Comparison of ENCODE assay signal across 15 cellular contexts in the genomic region with DNA sequence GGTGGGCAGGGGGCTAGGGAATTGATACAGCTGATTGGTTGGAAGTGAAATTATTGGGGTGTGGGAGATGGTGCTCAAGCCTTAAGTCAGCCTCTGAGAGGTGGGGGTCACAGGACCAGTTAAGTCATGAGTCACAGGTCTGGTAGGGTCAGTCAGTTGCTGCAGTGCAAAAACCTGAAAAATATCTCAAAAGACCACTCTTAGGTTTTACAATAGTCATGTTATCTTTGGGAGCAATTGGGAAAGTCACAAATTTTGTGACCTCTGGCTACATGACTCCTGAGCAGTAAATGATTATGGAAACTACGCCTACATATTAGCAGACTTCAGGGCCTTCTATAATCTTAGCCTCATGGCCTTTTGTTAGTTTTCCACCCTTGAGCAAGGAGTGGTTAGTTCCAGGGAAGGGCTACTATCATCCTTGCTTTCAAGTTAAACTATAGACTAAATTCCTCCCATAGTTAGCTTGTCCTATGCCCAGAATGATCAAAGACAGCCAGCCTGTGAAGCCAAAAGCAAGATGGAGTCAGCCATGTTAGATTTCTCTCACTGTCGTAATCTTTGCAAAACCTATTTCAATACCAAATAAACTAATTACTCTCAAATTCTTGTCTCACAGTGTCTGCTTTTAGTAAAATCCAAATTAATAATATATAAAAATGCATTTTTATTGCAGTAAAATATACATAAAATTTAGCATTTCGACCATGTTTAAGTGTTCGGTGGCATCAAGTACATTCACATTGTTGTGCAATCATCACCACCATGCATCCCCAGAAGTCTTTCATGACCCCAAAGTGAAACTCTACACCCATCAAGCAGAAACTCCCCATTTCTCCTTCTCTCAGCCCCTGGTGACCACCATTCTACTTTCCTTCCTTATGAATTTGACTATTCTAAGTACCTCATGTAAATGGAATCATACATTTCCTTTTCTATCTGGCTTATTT.
DNase-seq lines count a peak whose midpoint lies in the region; ATAC-seq and TF ChIP-seq lines count a peak whose summit lies in the region.
"Had no signal": no experiment of that assay in that cellular context is flagged by ENCODE, and none has a peak within 500 bp of the region (broad histone marks: within the 10 kb centered on the region; RNA-seq: fewer than 3 reads in every experiment).

No MANE protein-coding gene starts in this region.

- peaks cover 3% of the 10 kb centered on the region for H3K27me3 Mint-ChIP-seq in activated CD8-positive, alpha-beta T cell treated with anti-CD3 and anti-CD28 coated beads, Interleukin-2, amount 10 ng/mL, durations not matched to agents 7 days and 5 days (ENCODE audit: low read depth)
- no peaks in the 10 kb centered on the region for H3K27me3 Mint-ChIP-seq in activated CD8-positive, alpha-beta T cell treated with anti-CD3 and anti-CD28 coated beads for 36 hours
- no peaks in the 10 kb centered on the region for H3K27me3 Mint-ChIP-seq in CD4-positive, alpha-beta T cell
- no peaks in the 10 kb centered on the region for H3K27me3 Mint-ChIP-seq in Caco-2 (ENCODE audit: insufficient read depth, unreplicated experiment)

- TF ChIP-seq RAD21 in IMR-90 (IDR thresholded peaks at IDR 0.05; ENCODE audit: low read length) = no peak

- H2AK9ac ChIP-seq in IMR-90 (replicated peaks; ENCODE audit: low read depth, low read length, poor library complexity) = no peak overlapping the region

- no peak overlapping the region for H2BK5ac ChIP-seq in IMR-90 (ENCODE audit: low read depth, low read length, poor library complexity, severe bottlenecking)

- peaks cover 40% of the 10 kb centered on the region for H3K4me1 Mint-ChIP-seq in activated CD8-positive, alpha-beta T cell treated with anti-CD3 and anti-CD28 coated beads, Interleukin-2, amount 10 ng/mL, durations not matched to agents 7 days and 5 days (ENCODE audit: low read depth)
- H3K4me1 Mint-ChIP-seq in activated CD8-positive, alpha-beta T cell treated with anti-CD3 and anti-CD28 coated beads for 36 hours (ENCODE audit: low read depth) = peaks cover 15% of the 10 kb centered on the region
- H3K4me1 Mint-ChIP-seq in CD4-positive, alpha-beta T cell (ENCODE audit: low read depth) = peaks cover 18% of the 10 kb centered on the region
- peaks cover 29% of the 10 kb centered on the region for H3K4me1 Mint-ChIP-seq in Caco-2 (ENCODE audit: low read depth, unreplicated experiment)

- H3K27ac Mint-ChIP-seq in activated CD8-positive, alpha-beta T cell treated with anti-CD3 and anti-CD28 coated beads, Interleukin-2, amount 10 ng/mL, durations not matched to agents 7 days and 5 days = peak overlapping the region; percentile 65
- no peak overlapping the region for H3K27ac Mint-ChIP-seq in activated CD8-positive, alpha-beta T cell treated with anti-CD3 and anti-CD28 coated beads for 36 hours
- no peak overlapping the region for H3K27ac Mint-ChIP-seq in CD4-positive, alpha-beta T cell
- peak overlapping the region; percentile 35 for H3K27ac Mint-ChIP-seq in Caco-2 (ENCODE audit: unreplicated experiment)
- H3K27ac Mint-ChIP-seq: H9 had no signal

- in situ Hi-C loops in IMR-90 (cut with MboI; ENCODE audit: low sequenced_read_pairs) = no loop called here

- BruUV-seq in Caco-2 (replicated peaks; lab: Mats Ljungman, UMichigan) (no TSS peak), IMR-90 (replicated peaks; lab: Mats Ljungman, UMichigan) (no TSS peak)

- H3K9me3 Mint-ChIP-seq in activated CD8-positive, alpha-beta T cell treated with anti-CD3 and anti-CD28 coated beads, Interleukin-2, amount 10 ng/mL, durations not matched to agents 7 days and 5 days (ENCODE audit: insufficient read depth) = peaks cover 12% of the 10 kb centered on the region
- H3K9me3 Mint-ChIP-seq in activated CD8-positive, alpha-beta T cell treated with anti-CD3 and anti-CD28 coated beads for 36 hours = no peaks in the 10 kb centered on the region
- no peaks in the 10 kb centered on the region for H3K9me3 Mint-ChIP-seq in CD4-positive, alpha-beta T cell
- H3K9me3 Mint-ChIP-seq in Caco-2 (ENCODE audit: unreplicated experiment) = no peaks in the 10 kb centered on the region
- H3K9me3 Mint-ChIP-seq: H9 had no signal

- no peak for TF ChIP-seq CTCF in activated CD8-positive, alpha-beta T cell treated with anti-CD3 and anti-CD28 coated beads for 36 hours (IDR thresholded peaks at IDR 0.05)
- no peak for TF ChIP-seq CTCF in CD4-positive, alpha-beta T cell (IDR thresholded peaks at IDR 0.05)
- TF ChIP-seq CTCF in Caco-2 (IDR thresholded peaks at IDR 0.05; ENCODE audit: insufficient read depth in 1 of 2, low read depth in 1 of 2, low read length in 1 of 2, severe bottlenecking in 1 of 2, unreplicated experiment in 1 of 2) (no peak), IMR-90 (conservative IDR thresholded peaks at IDR 0.05; ENCODE audit: low read depth, low read length) (no peak), left lung (IDR thresholded peaks at IDR 0.05) (no peak)

- no peaks in the 10 kb centered on the region for H4K20me1 ChIP-seq in IMR-90 (ENCODE audit: insufficient read depth, low read length)

- peaks cover 11% of the 10 kb centered on the region for H3K36me3 Mint-ChIP-seq in activated CD8-positive, alpha-beta T cell treated with anti-CD3 and anti-CD28 coated beads, Interleukin-2, amount 10 ng/mL, durations not matched to agents 7 days and 5 days (ENCODE audit: low read depth)
- H3K36me3 Mint-ChIP-seq in activated CD8-positive, alpha-beta T cell treated with anti-CD3 and anti-CD28 coated beads for 36 hours (ENCODE audit: low read depth) = no peaks in the 10 kb centered on the region
- no peaks in the 10 kb centered on the region for H3K36me3 Mint-ChIP-seq in CD4-positive, alpha-beta T cell (ENCODE audit: low read depth)
- H3K36me3 Mint-ChIP-seq in Caco-2 (ENCODE audit: insufficient read depth, unreplicated experiment) = no peaks in the 10 kb centered on the region
- H3K36me3 Mint-ChIP-seq: CD4-positive, CD25-positive, alpha-beta regulatory T cell had no signal

- no peak overlapping the region for H3K4me3 ChIP-seq in Caco-2 (ENCODE audit: low read depth, low read length)
- H3K4me3 ChIP-seq in IMR-90 (ENCODE audit: insufficient read depth, low read depth, low read length) = no peak overlapping the region
- H3K4me3 ChIP-seq in left lung = no peak overlapping the region

- no peak overlapping the region for H4K8ac ChIP-seq in IMR-90 (ENCODE audit: low read depth in 2 of 2, low read length in 2 of 2)

- 83% methylated on average over 1 of the region's 4 CpGs; no CpG with 5 or more reads in 1 of the 2 experiments for WGBS in IMR-90 (ENCODE audit: extremely low coverage in 2 of 2, insufficient read length in 1 of 2), 2 experiments

- H3K4me1 ChIP-seq in Caco-2 (peaks cover 44% of the 10 kb centered on the region), IMR-90 (ENCODE audit: control insufficient read depth, insufficient read depth, low read length) (peaks cover 2% of the 10 kb centered on the region; the same call in 1 of the 2 replicates), left lung (peaks cover 3 to 5% of the 10 kb centered on the region in 2 donors)
- H3K4me1 ChIP-seq: BE2C had no signal

- dilution Hi-C loops in IMR-90 (cut with HindIII; ENCODE audit: low sequenced_read_pairs, unreplicated experiment) = no loop called here

- H3K9me1 ChIP-seq in IMR-90 (ENCODE audit: insufficient read depth, low read length) = no peaks in the 10 kb centered on the region

- no peak overlapping the region for H2AFZ ChIP-seq in IMR-90 (replicated peaks; ENCODE audit: low read length, poor library complexity)

- H3K18ac ChIP-seq in IMR-90 (ENCODE audit: low read depth, low read length) = no peak overlapping the region

- H3K36me3 ChIP-seq in Caco-2 (ENCODE audit: control insufficient read depth, insufficient read depth, low read length) (no peaks in the 10 kb centered on the region), IMR-90 (ENCODE audit: control insufficient read depth, insufficient read depth, low read length) (no peaks in the 10 kb centered on the region), left lung (no peaks in the 10 kb centered on the region)
- H3K36me3 ChIP-seq: BE2C had no signal

- H2AK5ac ChIP-seq in IMR-90 (ENCODE audit: low read depth, low read length) = no peak overlapping the region

- POLR2A ChIA-PET in activated CD8-positive, alpha-beta T cell treated with anti-CD3 and anti-CD28 coated beads, Interleukin-2, amount 10 ng/mL, durations not matched to agents 7 days and 5 days (lab: Charles Lee) = interaction anchor here (0.9 to 4.6 kb wide), 2 partner anchors 61 to 63 kb away, joined by 3 to 74 read pairs; a partner anchor contains a TSS
- POLR2A ChIA-PET in activated CD8-positive, alpha-beta T cell treated with anti-CD3 and anti-CD28 coated beads for 36 hours (lab: Charles Lee) = interaction anchor here (1.2 to 2.6 kb wide), 3 partner anchors 8 to 61 kb away, joined by 6 to 12 read pairs (median 6); a partner anchor contains a TSS
- POLR2A ChIA-PET in CD4-positive, alpha-beta T cell (lab: Charles Lee) = interaction anchor here (0.7 to 3.2 kb wide), 2 partner anchors 61 to 67 kb away, joined by 3 to 73 read pairs; a partner anchor contains a TSS
- POLR2A ChIA-PET in Caco-2 (lab: Charles Lee) (no interaction called here), IMR-90 (lab: Charles Lee; ENCODE audit: unreplicated experiment) (no interaction called here)

- no peaks in the 10 kb centered on the region for H3K79me1 ChIP-seq in IMR-90 (ENCODE audit: low read depth in 1 of 2, low read length in 2 of 2)

- no peak overlapping the region for H3K4me2 ChIP-seq in IMR-90 (ENCODE audit: low read depth, low read length)

- intact Hi-C loops in activated CD8-positive, alpha-beta T cell treated with anti-CD3 and anti-CD28 coated beads for 36 hours (cut with micrococcal nuclease) = no loop called here
- intact Hi-C loops in CD4-positive, alpha-beta T cell (cut with DNase I, micrococcal nuclease) = loop anchor here in 1 of 2 experiments (10.0 kb wide), 1 partner anchor 178 kb away; no protein-coding TSS in a partner anchor
- intact Hi-C loops in Caco-2 (cut with micrococcal nuclease; ENCODE audit: unreplicated experiment) (no loop called here), IMR-90 (cut with micrococcal nuclease) (loop anchor here (10.0 kb wide), 1 partner anchor 188 kb away; no protein-coding TSS in a partner anchor), left lung (cut with DNase I) (no loop called here)

- no peak overlapping the region for H3K9ac ChIP-seq in IMR-90 (ENCODE audit: low read depth, low read length)

- CTCF ChIA-PET in activated CD8-positive, alpha-beta T cell treated with anti-CD3 and anti-CD28 coated beads, Interleukin-2, amount 10 ng/mL, durations not matched to agents 7 days and 5 days (lab: Charles Lee) = interaction anchor here (1.0 to 4.3 kb wide), 3 partner anchors 41 to 215 kb away, joined by 3 to 50 read pairs (median 4); a partner anchor contains a TSS
- CTCF ChIA-PET in activated CD8-positive, alpha-beta T cell treated with anti-CD3 and anti-CD28 coated beads for 36 hours (lab: Charles Lee) = interaction anchor here (1.0 to 5.0 kb wide), 2 partner anchors 240 to 365 kb away, joined by 3 to 33 read pairs; a partner anchor contains a TSS
- CTCF ChIA-PET in CD4-positive, alpha-beta T cell (lab: Charles Lee) = no interaction called here
- CTCF ChIA-PET in Caco-2 (lab: Charles Lee) (interaction anchor here (0.6 kb wide), 1 partner anchor 371 kb away, joined by 3 read pairs; no protein-coding TSS in a partner anchor), IMR-90 (lab: Yijun Ruan, JAX) (no interaction called here)

- H3K27ac ChIP-seq in CD4-positive, alpha-beta T cell (ENCODE audit: low read depth, low read length) = no peak overlapping the region
- no peak overlapping the region for H3K27ac ChIP-seq in IMR-90 (ENCODE audit: insufficient read depth, low read length)
- no peak overlapping the region for H3K27ac ChIP-seq in left lung

- H3K4ac ChIP-seq in IMR-90 (ENCODE audit: low read depth, low read length) = no peak overlapping the region

- H3K9me3 ChIP-seq in CD4-positive, alpha-beta T cell (ENCODE audit: control insufficient read depth, low read length) = no peaks in the 10 kb centered on the region
- no peaks in the 10 kb centered on the region for H3K9me3 ChIP-seq in Caco-2
- no peaks in the 10 kb centered on the region for H3K9me3 ChIP-seq in IMR-90 (ENCODE audit: control insufficient read depth, insufficient read depth, low read length)
- no peaks in the 10 kb centered on the region for H3K9me3 ChIP-seq in left lung
- H3K9me3 ChIP-seq: BE2C had no signal

- no peak for ATAC-seq in activated CD8-positive, alpha-beta T cell treated with anti-CD3 and anti-CD28 coated beads, Interleukin-2, amount 10 ng/mL, durations not matched to agents 7 days and 5 days
- ATAC-seq in activated CD8-positive, alpha-beta T cell treated with anti-CD3 and anti-CD28 coated beads for 36 hours = no peak
- ATAC-seq in CD4-positive, alpha-beta T cell (ENCODE audit: poor library complexity) = no peak
- ATAC-seq in IMR-90 (ENCODE audit: low read depth) (no peak), left lung (no peak)

- TF ChIP-seq POLR2A in IMR-90 (IDR thresholded peaks at IDR 0.05; ENCODE audit: low read depth, low read length) = no peak

- no peak overlapping the region for H3K14ac ChIP-seq in IMR-90 (replicated peaks; ENCODE audit: low read depth, low read length)

- H3K23ac ChIP-seq in IMR-90 (ENCODE audit: low read depth, low read length) = no peak overlapping the region

- DNase-seq in activated CD8-positive, alpha-beta T cell treated with anti-CD3 and anti-CD28 coated beads, Interleukin-2, amount 10 ng/mL, durations not matched to agents 7 days and 5 days = no peak
- no peak for DNase-seq in activated CD8-positive, alpha-beta T cell treated with anti-CD3 and anti-CD28 coated beads for 36 hours
- no peak for DNase-seq in CD4-positive, alpha-beta T cell
- no peak for DNase-seq in Caco-2
- no peak for DNase-seq in IMR-90
- DNase-seq in left lung = no peak
- no peak for DNase-seq in stimulated activated CD4-positive, alpha-beta T cell treated with anti-CD3 and anti-CD28 coated beads, Interleukin-4, amount 100 ng/mL, for 24 hours
- no peak for DNase-seq in NCI-H510A (lab: John Stamatoyannopoulos, UW)
- DNase-seq: ACHN; BE2C; C1 segment of cervical spinal cord; CD4-positive, CD25-positive, alpha-beta regulatory T cell; DMS79 treated with DMSO at 0.1 percent for 48 hours; GF-D8; H9 had no signal

- no peak overlapping the region for H4K5ac ChIP-seq in IMR-90 (ENCODE audit: low read depth, low read length)

- H3K56ac ChIP-seq in IMR-90 (ENCODE audit: extremely low read depth, insufficient read depth, low read length) = no peak overlapping the region

- H3K4me3 Mint-ChIP-seq in activated CD8-positive, alpha-beta T cell treated with anti-CD3 and anti-CD28 coated beads, Interleukin-2, amount 10 ng/mL, durations not matched to agents 7 days and 5 days = no peak overlapping the region
- no peak overlapping the region for H3K4me3 Mint-ChIP-seq in activated CD8-positive, alpha-beta T cell treated with anti-CD3 and anti-CD28 coated beads for 36 hours
- peak overlapping the region; percentile 1 for H3K4me3 Mint-ChIP-seq in CD4-positive, alpha-beta T cell
- H3K4me3 Mint-ChIP-seq in Caco-2 (ENCODE audit: unreplicated experiment) = peak overlapping the region; percentile 20
- H3K4me3 Mint-ChIP-seq: H9 had no signal

- H2BK15ac ChIP-seq in IMR-90 (ENCODE audit: low read depth, low read length) = no peak overlapping the region

- no peak overlapping the region for H2BK20ac ChIP-seq in IMR-90 (ENCODE audit: low read depth, low read length)

- H2BK120ac ChIP-seq in IMR-90 (ENCODE audit: low read depth, low read length) = no peak overlapping the region

- no peak overlapping the region for H4K91ac ChIP-seq in IMR-90 (ENCODE audit: insufficient read depth, low read depth, low read length)

- no peaks in the 10 kb centered on the region for H3K27me3 ChIP-seq in CD4-positive, alpha-beta T cell (ENCODE audit: control insufficient read depth, insufficient read depth, low read length)
- H3K27me3 ChIP-seq in Caco-2 (replicated peaks; ENCODE audit: control insufficient read depth, insufficient read depth, low read length) = no peaks in the 10 kb centered on the region
- H3K27me3 ChIP-seq in IMR-90 (ENCODE audit: control insufficient read depth, insufficient read depth, low read length) = no peaks in the 10 kb centered on the region
- no peaks in the 10 kb centered on the region for H3K27me3 ChIP-seq in left lung

Comparison
In these comparisons a context has a peak if more than half of its experiments do, and no peak if none do; other contexts are left out.
1. H3K27ac Mint-ChIP-seq: peak in activated CD8-positive, alpha-beta T cell treated with anti-CD3 and anti-CD28 coated beads, Interleukin-2, amount 10 ng/mL, durations not matched to agents 7 days and 5 days (single experiment) and Caco-2 (single experiment); none in activated CD8-positive, alpha-beta T cell treated with anti-CD3 and anti-CD28 coated beads for 36 hours (single experiment) and CD4-positive, alpha-beta T cell (single experiment).
2. H3K4me3 Mint-ChIP-seq: peak in CD4-positive, alpha-beta T cell (single experiment) and Caco-2 (single experiment); none in activated CD8-positive, alpha-beta T cell treated with anti-CD3 and anti-CD28 coated beads, Interleukin-2, amount 10 ng/mL, durations not matched to agents 7 days and 5 days (single experiment) and activated CD8-positive, alpha-beta T cell treated with anti-CD3 and anti-CD28 coated beads for 36 hours (single experiment).
3. CTCF ChIA-PET loops: an anchor here in activated CD8-positive, alpha-beta T cell treated with anti-CD3 and anti-CD28 coated beads, Interleukin-2, amount 10 ng/mL, durations not matched to agents 7 days and 5 days (1.0 to 4.3 kb wide), activated CD8-positive, alpha-beta T cell treated with anti-CD3 and anti-CD28 coated beads for 36 hours (1.0 to 5.0 kb wide) and Caco-2 (0.6 kb wide); none called in CD4-positive, alpha-beta T cell and IMR-90.
4. POLR2A ChIA-PET loops: an anchor here in activated CD8-positive, alpha-beta T cell treated with anti-CD3 and anti-CD28 coated beads, Interleukin-2, amount 10 ng/mL, durations not matched to agents 7 days and 5 days (0.9 to 4.6 kb wide), activated CD8-positive, alpha-beta T cell treated with anti-CD3 and anti-CD28 coated beads for 36 hours (1.2 to 2.6 kb wide) and CD4-positive, alpha-beta T cell (0.7 to 3.2 kb wide); none called in Caco-2 and IMR-90.